16 cellular contexts compared by ENCODE assay signal in the genomic region with DNA sequence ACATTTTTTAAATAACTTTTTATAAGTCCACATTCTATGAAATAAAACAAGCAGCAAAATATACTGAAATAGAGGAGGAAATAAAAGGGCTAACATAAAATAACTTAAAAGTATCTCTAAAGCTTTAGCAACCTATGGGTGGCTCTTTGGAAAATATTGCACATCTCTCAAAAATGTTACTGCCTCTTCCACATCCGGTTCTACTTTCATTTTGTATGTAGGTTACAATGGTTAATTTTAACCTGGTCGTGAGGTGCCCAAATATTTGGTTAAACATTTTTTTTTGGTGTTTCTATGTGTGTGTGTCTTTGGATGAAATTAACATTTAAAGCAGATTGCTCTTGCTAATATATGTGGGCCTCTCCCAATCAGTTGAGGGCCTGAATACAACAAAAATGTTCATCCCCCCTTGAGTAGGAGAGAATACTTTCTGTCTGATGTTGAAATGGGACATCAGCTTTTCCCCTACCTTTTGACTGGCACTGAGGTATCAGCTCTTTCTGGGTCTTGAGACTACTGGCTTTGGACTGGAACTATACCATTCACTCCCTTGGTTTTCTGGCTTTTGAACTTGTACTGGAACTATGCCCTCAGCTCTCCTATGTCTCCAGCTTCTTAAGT.
DNase-seq lines count a peak whose midpoint lies in the region; ATAC-seq and TF ChIP-seq lines count a peak whose summit lies in the region.
"Had no signal": no experiment of that assay in that cellular context is flagged by ENCODE, and none has a peak within 500 bp of the region (broad histone marks: within the 10 kb centered on the region; RNA-seq: fewer than 3 reads in every experiment).

No MANE protein-coding gene starts in this region.

- POLR2A ChIA-PET in OCI-LY7 (lab: Charles Lee): no interaction called here

- no peaks in the 10 kb centered on the region for H4K20me1 ChIP-seq in OCI-LY7 (ENCODE audit: insufficient read depth, low read length)

- no peak overlapping the region for H3K4me3 ChIP-seq in OCI-LY7 (ENCODE audit: low read depth, low read length, poor library complexity, severe bottlenecking)

- DNase-seq in OCI-LY7 (ENCODE audit: low spot score): peak; percentile 8
- DNase-seq in NCI-H2029 (lab: John Stamatoyannopoulos, UW): no peak
- no peak for DNase-seq in activated T-cell treated with anti-CD3 and anti-CD28 coated beads, Interleukin-2, amount 50 U/mL, for 24 hours
- DNase-seq in AG08395 (ENCODE audit: low spot score): no peak
- no peak for DNase-seq in NCI-H1105 (lab: John Stamatoyannopoulos, UW)
- DNase-seq: activated T-cell treated with anti-CD3 and anti-CD28 coated beads, Interleukin-2, amount 50 U/mL, for 4 hours; left colon; NCI-H1436; NCI-H446; stimulated activated CD4-positive, alpha-beta T cell treated with anti-CD3 and anti-CD28 coated beads, Interleukin-4, amount 100 ng/mL, for 24 hours had no signal

- H3K4me1 Mint-ChIP-seq in activated T-cell treated with anti-CD3 and anti-CD28 coated beads, Interleukin-2, amount 50 U/mL, for 24 hours (ENCODE audit: low read depth): no peaks in the 10 kb centered on the region

- no peaks in the 10 kb centered on the region for H3K9me2 ChIP-seq in OCI-LY7 (ENCODE audit: insufficient read depth, low read length)

- peak overlapping the region; percentile 45; the same call in 1 of the 2 replicates for H2AFZ ChIP-seq in OCI-LY7 (ENCODE audit: low read length)

- intact Hi-C loops in OCI-LY7 (cut with micrococcal nuclease; ENCODE audit: unreplicated experiment): no loop called here

- H3K36me3 ChIP-seq in OCI-LY7 (ENCODE audit: insufficient read depth, low read length): no peaks in the 10 kb centered on the region

- no peak overlapping the region for H3K27ac ChIP-seq in OCI-LY7 (ENCODE audit: low read depth, low read length, poor library complexity, severe bottlenecking)

- no peak overlapping the region for H3K4me3 Mint-ChIP-seq in activated T-cell treated with anti-CD3 and anti-CD28 coated beads, Interleukin-2, amount 50 U/mL, for 24 hours
- H3K4me3 Mint-ChIP-seq: activated T-cell treated with anti-CD3 and anti-CD28 coated beads, Interleukin-2, amount 50 U/mL, for 4 hours; IgD-negative memory B cell; stimulated activated memory B cell treated with anti-CD40 and anti-IgM and Interleukin-4, amounts not matched to agents 10 μg/mL and 1 μg/mL and 100 μg/mL, for 72 hours; T-helper 1 cell treated with Interleukin-12 subunit alpha and Interleukin-12 subunit beta and Interleukin-4 antibody, amounts not matched to agents 30 μg/mL and 1 μg/mL, for 36 hours had no signal

- H3K9me3 Mint-ChIP-seq in activated T-cell treated with anti-CD3 and anti-CD28 coated beads, Interleukin-2, amount 50 U/mL, for 24 hours: peaks cover 3% of the 10 kb centered on the region
- H3K9me3 Mint-ChIP-seq: stimulated activated memory B cell treated with anti-CD40 and anti-IgM and Interleukin-4, amounts not matched to agents 10 μg/mL and 1 μg/mL and 100 μg/mL, for 72 hours; T-helper 1 cell treated with Interleukin-12 subunit alpha and Interleukin-12 subunit beta and Interleukin-4 antibody, amounts not matched to agents 30 μg/mL and 1 μg/mL, for 36 hours had no signal

- no TSS peak for BruUV-seq in OCI-LY7 (replicated peaks; lab: Mats Ljungman, UMichigan)

- H3K27me3 Mint-ChIP-seq in activated T-cell treated with anti-CD3 and anti-CD28 coated beads, Interleukin-2, amount 50 U/mL, for 24 hours: no peaks in the 10 kb centered on the region
- H3K27me3 Mint-ChIP-seq: IgD-negative memory B cell; stimulated activated memory B cell treated with anti-CD40 and anti-IgM and Interleukin-4, amounts not matched to agents 10 μg/mL and 1 μg/mL and 100 μg/mL, for 72 hours had no signal

- H3K36me3 Mint-ChIP-seq in activated T-cell treated with anti-CD3 and anti-CD28 coated beads, Interleukin-2, amount 50 U/mL, for 24 hours (ENCODE audit: low read depth): no peaks in the 10 kb centered on the region
- H3K36me3 Mint-ChIP-seq: IgD-negative memory B cell; stimulated activated memory B cell treated with anti-CD40 and anti-IgM and Interleukin-4, amounts not matched to agents 10 μg/mL and 1 μg/mL and 100 μg/mL, for 72 hours had no signal

- no peak overlapping the region for H3K4me2 ChIP-seq in OCI-LY7 (ENCODE audit: low read length)

- no peak overlapping the region for H3K27ac Mint-ChIP-seq in activated T-cell treated with anti-CD3 and anti-CD28 coated beads, Interleukin-2, amount 50 U/mL, for 24 hours
- H3K27ac Mint-ChIP-seq: IgD-negative memory B cell; stimulated activated memory B cell treated with anti-CD40 and anti-IgM and Interleukin-4, amounts not matched to agents 10 μg/mL and 1 μg/mL and 100 μg/mL, for 72 hours; T-helper 1 cell treated with Interleukin-12 subunit alpha and Interleukin-12 subunit beta and Interleukin-4 antibody, amounts not matched to agents 30 μg/mL and 1 μg/mL, for 36 hours had no signal

- no peak for TF ChIP-seq CTCF in OCI-LY7 (conservative IDR thresholded peaks at IDR 0.05; ENCODE audit: low read length)

- CTCF ChIA-PET in OCI-LY7 (lab: Charles Lee; ENCODE audit: unreplicated experiment): no interaction called here

- no peaks in the 10 kb centered on the region for H3K4me1 ChIP-seq in OCI-LY7 (ENCODE audit: insufficient read depth, low read length, poor library complexity, severe bottlenecking)

- no peaks in the 10 kb centered on the region for H3K9me3 ChIP-seq in OCI-LY7 (ENCODE audit: low read length)

- ATAC-seq in GM18511 (IDR thresholded peaks at IDR 0.05; ENCODE audit: unreplicated experiment) (peak; percentile 93), GM21619 (IDR thresholded peaks at IDR 0.05; ENCODE audit: unreplicated experiment) (peak; percentile 63), HG03095 (IDR thresholded peaks at IDR 0.05; ENCODE audit: unreplicated experiment) (peak; percentile 70)
- ATAC-seq: activated T-cell treated with anti-CD3 and anti-CD28 coated beads, Interleukin-2, amount 50 U/mL, for 4 hours; left colon; stimulated activated memory B cell treated with anti-CD40 and anti-IgM and Interleukin-4, amounts not matched to agents 10 μg/mL and 1 μg/mL and 100 μg/mL, for 72 hours had no signal

- H3K79me2 ChIP-seq in OCI-LY7 (ENCODE audit: insufficient read depth, low read depth, low read length): no peaks in the 10 kb centered on the region
